In genomic region chr4:72977936-72978485, GRCh38 we compare ENCODE assay signal across 16 cellular contexts.
"Had no signal": no experiment of that assay in that cellular context is flagged by ENCODE, and none has a peak within 500 bp of the region (broad histone marks: within the 10 kb centered on the region; RNA-seq: fewer than 3 reads in every experiment).

No MANE protein-coding gene starts in this region.

- H3K27me3 Mint-ChIP-seq: stimulated activated memory B cell treated with anti-CD40 and anti-IgM and Interleukin-4, amounts not matched to agents 10 μg/mL and 1 μg/mL and 100 μg/mL, for 72 hours had no signal

- H3K27me3 ChIP-seq: dorsolateral prefrontal cortex, esophagus squamous epithelium, neutrophil, transverse colon had no signal

- H3K4me3 ChIP-seq: dorsolateral prefrontal cortex, esophagus squamous epithelium, lower lobe of right lung, transverse colon had no signal

- H3K4me1 Mint-ChIP-seq: activated B cell treated with CpG ODN at 0.5 μM for 24 hours; activated CD4-positive, alpha-beta T cell treated with anti-CD3 and anti-CD28 coated beads, Interleukin-2, amount 10 ng/mL, durations not matched to agents 24 days and 14 days; activated T-helper 17 cell treated with anti-CD3 and anti-CD28 coated beads, Interleukin-2, amount 50 U/mL, for 72 hours; stimulated activated memory B cell treated with anti-CD40 and anti-IgM and Interleukin-4, amounts not matched to agents 10 μg/mL and 1 μg/mL and 100 μg/mL, for 72 hours had no signal

- ATAC-seq: activated T-helper 17 cell treated with anti-CD3 and anti-CD28 coated beads, Interleukin-2, amount 50 U/mL, for 72 hours; left cardiac atrium; lower lobe of right lung; naive thymus-derived CD4-positive, alpha-beta T cell; right cardiac atrium; stimulated activated memory B cell treated with anti-CD40 and anti-IgM and Interleukin-4, amounts not matched to agents 10 μg/mL and 1 μg/mL and 100 μg/mL, for 72 hours; T-helper 17 cell had no signal

- H3K27ac ChIP-seq: dorsolateral prefrontal cortex, esophagus squamous epithelium, lower lobe of right lung, neutrophil, transverse colon had no signal

- H3K4me1 ChIP-seq: esophagus squamous epithelium, lower lobe of right lung, transverse colon had no signal

- H3K4me3 Mint-ChIP-seq: activated B cell treated with CpG ODN at 0.5 μM for 24 hours; activated CD4-positive, alpha-beta T cell treated with anti-CD3 and anti-CD28 coated beads, Interleukin-2, amount 10 ng/mL, durations not matched to agents 24 days and 14 days; activated naive CD4-positive, alpha-beta T cell treated with anti-CD3 and anti-CD28 coated beads for 36 hours; activated T-helper 17 cell treated with anti-CD3 and anti-CD28 coated beads, Interleukin-2, amount 50 U/mL, for 72 hours; naive thymus-derived CD4-positive, alpha-beta T cell; stimulated activated memory B cell treated with anti-CD40 and anti-IgM and Interleukin-4, amounts not matched to agents 10 μg/mL and 1 μg/mL and 100 μg/mL, for 72 hours; T-helper 17 cell had no signal

- H3K9me3 Mint-ChIP-seq: activated B cell treated with CpG ODN at 0.5 μM for 24 hours; activated CD4-positive, alpha-beta T cell treated with anti-CD3 and anti-CD28 coated beads, Interleukin-2, amount 10 ng/mL, durations not matched to agents 24 days and 14 days; activated naive CD4-positive, alpha-beta T cell treated with anti-CD3 and anti-CD28 coated beads for 36 hours; activated T-helper 17 cell treated with anti-CD3 and anti-CD28 coated beads, Interleukin-2, amount 50 U/mL, for 72 hours; naive thymus-derived CD4-positive, alpha-beta T cell; stimulated activated memory B cell treated with anti-CD40 and anti-IgM and Interleukin-4, amounts not matched to agents 10 μg/mL and 1 μg/mL and 100 μg/mL, for 72 hours had no signal

- H3K27ac Mint-ChIP-seq: activated B cell treated with CpG ODN at 0.5 μM for 24 hours; activated CD4-positive, alpha-beta T cell treated with anti-CD3 and anti-CD28 coated beads, Interleukin-2, amount 10 ng/mL, durations not matched to agents 24 days and 14 days; activated naive CD4-positive, alpha-beta T cell treated with anti-CD3 and anti-CD28 coated beads for 36 hours; activated T-helper 17 cell treated with anti-CD3 and anti-CD28 coated beads, Interleukin-2, amount 50 U/mL, for 72 hours; naive thymus-derived CD4-positive, alpha-beta T cell; stimulated activated memory B cell treated with anti-CD40 and anti-IgM and Interleukin-4, amounts not matched to agents 10 μg/mL and 1 μg/mL and 100 μg/mL, for 72 hours; T-helper 17 cell had no signal

- DNase-seq: activated B cell treated with CpG ODN at 0.5 μM for 24 hours; activated CD4-positive, alpha-beta T cell treated with anti-CD3 and anti-CD28 coated beads, Interleukin-2, amount 10 ng/mL, durations not matched to agents 24 days and 14 days; activated naive CD4-positive, alpha-beta T cell treated with anti-CD3 and anti-CD28 coated beads for 36 hours; activated T-cell treated with anti-CD3 and anti-CD28 coated beads for 4 hours; dorsolateral prefrontal cortex; esophagus squamous epithelium; foreskin melanocyte; left cardiac atrium; lower lobe of right lung; naive thymus-derived CD4-positive, alpha-beta T cell; right cardiac atrium; T-helper 17 cell; transverse colon had no signal

- H3K36me3 ChIP-seq: esophagus squamous epithelium, lower lobe of right lung, neutrophil, transverse colon had no signal

- H3K36me3 Mint-ChIP-seq: naive thymus-derived CD4-positive, alpha-beta T cell; stimulated activated memory B cell treated with anti-CD40 and anti-IgM and Interleukin-4, amounts not matched to agents 10 μg/mL and 1 μg/mL and 100 μg/mL, for 72 hours had no signal

- H3K9me3 ChIP-seq: esophagus squamous epithelium, lower lobe of right lung, neutrophil, transverse colon had no signal
